Comparison of ENCODE assay signal across 8 cellular contexts in the genomic region with DNA sequence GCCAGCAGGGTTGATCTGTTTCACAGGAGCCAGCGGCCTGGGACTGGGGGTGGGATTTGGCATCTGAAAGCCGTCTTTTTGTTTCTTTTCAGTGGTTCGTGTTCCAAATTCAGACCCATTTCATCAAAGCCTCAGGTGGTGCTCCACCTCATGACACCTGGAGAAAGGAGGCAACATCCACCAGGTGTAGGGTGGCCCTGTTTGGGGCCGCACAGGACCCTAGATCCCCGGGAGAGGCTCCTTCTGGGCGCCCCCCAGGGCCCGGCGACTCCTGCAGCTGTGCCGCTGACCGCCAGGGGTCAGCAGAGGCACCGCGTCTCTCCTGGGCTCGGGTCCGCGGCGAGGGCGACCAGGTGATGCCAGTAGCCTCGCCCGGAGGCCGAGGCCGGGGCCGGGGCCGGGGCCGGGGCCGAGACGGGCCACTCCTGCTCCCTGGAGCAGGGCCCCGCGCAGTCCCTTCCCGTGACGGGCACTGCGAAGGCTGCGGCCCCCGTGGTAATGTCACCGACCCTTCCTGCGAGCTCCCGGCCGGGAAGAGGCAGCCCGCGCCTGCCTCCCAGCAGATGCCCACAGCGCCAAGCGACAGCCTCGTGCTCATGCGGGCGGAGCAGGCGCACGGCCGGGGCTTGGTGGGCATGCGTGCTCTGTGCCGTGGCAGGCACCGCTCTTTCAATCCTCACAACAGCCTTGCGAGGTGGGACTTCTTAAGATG.
A peak's percentile ranks its signal among the peaks of the same experiment; 100 is the strongest.
DNase-seq lines count a peak whose midpoint lies in the region; ATAC-seq and TF ChIP-seq lines count a peak whose summit lies in the region.

No MANE protein-coding gene starts in this region.

- H3K9me3 ChIP-seq in ES-I3 (ENCODE audit: control insufficient read depth, insufficient read depth, low read length) (no peaks in the 10 kb centered on the region), liver (ENCODE audit: control insufficient read depth in 4 of 4, low read length in 3 of 4) (no peaks in the 10 kb centered on the region)

- H3K4me1 ChIP-seq in ES-I3 (ENCODE audit: insufficient read depth, low read length) (peaks cover 2% of the 10 kb centered on the region; the same call in 1 of the 2 replicates), liver (ENCODE audit: control insufficient read depth in 4 of 4, insufficient read depth in 4 of 4, low read length in 3 of 4) (peaks cover 2 to 8% (median 5%) of the 10 kb centered on the region in 4 donors)

- DNase-seq in SK-MEL-5 (ENCODE audit: low read depth, low spot score) (peak; percentile 31), cerebellar cortex (ENCODE audit: low spot score) (peak; percentile 42), DMS153 treated with DMSO at 0.1 percent for 48 hours (lab: John Stamatoyannopoulos, UW; ENCODE audit: unreplicated experiment) (no peak), NK-92 (lab: John Stamatoyannopoulos, UW; ENCODE audit: unreplicated experiment) (no peak)
- peak; percentile 12 for DNase-seq in stimulated activated CD8-positive, alpha-beta memory T cell treated with anti-CD3 and anti-CD28 coated beads, Interleukin-4, amount 100 ng/mL, for 24 hours (ENCODE audit: low read depth)

- peak overlapping the region; percentile 65 to 77 (median 67) for H3K4me3 ChIP-seq in liver (ENCODE audit: low read depth in 1 of 3, low read length in 3 of 3)

- peak overlapping the region; percentile 74 to 90 for H3K27ac ChIP-seq in liver (ENCODE audit: low read depth in 1 of 2, low read length in 2 of 2)

- H3K9ac ChIP-seq in ES-I3 (ENCODE audit: low read depth, low read length) = peak overlapping the region; percentile 15; the same call in 1 of the 2 replicates
- H3K9ac ChIP-seq in liver (ENCODE audit: low read depth in 1 of 2, low read length in 2 of 2) = peak overlapping the region; percentile 72 to 94

- H3K36me3 ChIP-seq in ES-I3 (ENCODE audit: insufficient read depth, low read length) (no peaks in the 10 kb centered on the region), liver (ENCODE audit: control insufficient read depth in 4 of 4, insufficient read depth in 3 of 4, low read depth in 1 of 4, low read length in 3 of 4) (no peaks in the 10 kb centered on the region)

- 28% methylated on average over 51 of the region's 51 CpGs for WGBS in liver

- ATAC-seq in HG02623 (IDR thresholded peaks at IDR 0.05; ENCODE audit: unreplicated experiment) = peak; percentile 57

- peak; percentile 63 to 76 for TF ChIP-seq RAD21 in liver (IDR thresholded peaks at IDR 0.05)

- in situ Hi-C loops in SK-MEL-5 (cut with HindIII; ENCODE audit: low pct_unique_long_range_greater_than_20kb, low sequenced_read_pairs) = no loop called here

- H3K27me3 ChIP-seq in liver (ENCODE audit: control insufficient read depth in 4 of 4, insufficient read depth in 4 of 4, low read length in 3 of 4) = no peaks in the 10 kb centered on the region

- peak; percentile 83 for TF ChIP-seq CTCF in liver (IDR thresholded peaks at IDR 0.05; ENCODE audit: low read depth, low read length, missing input control)

TF ChIP-seq in liver, 16 proteins besides CTCF, POLR2A, EP300 and RAD21:
- no peak for TF ChIP-seq YY1 (IDR thresholded peaks at IDR 0.05)
- TF ChIP-seq, protein P1, sequence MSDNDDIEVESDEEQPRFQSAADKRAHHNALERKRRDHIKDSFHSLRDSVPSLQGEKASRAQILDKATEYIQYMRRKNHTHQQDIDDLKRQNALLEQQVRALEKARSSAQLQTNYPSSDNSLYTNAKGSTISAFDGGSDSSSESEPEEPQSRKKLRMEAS (IDR thresholded peaks at IDR 0.05) = no peak
- TF ChIP-seq FOXA2 (IDR thresholded peaks at IDR 0.05) = no peak
- TF ChIP-seq HNF4G (IDR thresholded peaks at IDR 0.05) = no peak
- no peak for TF ChIP-seq JUND (IDR thresholded peaks at IDR 0.05)
- TF ChIP-seq RXRA (IDR thresholded peaks at IDR 0.05) = no peak
- TF ChIP-seq, protein P2, sequence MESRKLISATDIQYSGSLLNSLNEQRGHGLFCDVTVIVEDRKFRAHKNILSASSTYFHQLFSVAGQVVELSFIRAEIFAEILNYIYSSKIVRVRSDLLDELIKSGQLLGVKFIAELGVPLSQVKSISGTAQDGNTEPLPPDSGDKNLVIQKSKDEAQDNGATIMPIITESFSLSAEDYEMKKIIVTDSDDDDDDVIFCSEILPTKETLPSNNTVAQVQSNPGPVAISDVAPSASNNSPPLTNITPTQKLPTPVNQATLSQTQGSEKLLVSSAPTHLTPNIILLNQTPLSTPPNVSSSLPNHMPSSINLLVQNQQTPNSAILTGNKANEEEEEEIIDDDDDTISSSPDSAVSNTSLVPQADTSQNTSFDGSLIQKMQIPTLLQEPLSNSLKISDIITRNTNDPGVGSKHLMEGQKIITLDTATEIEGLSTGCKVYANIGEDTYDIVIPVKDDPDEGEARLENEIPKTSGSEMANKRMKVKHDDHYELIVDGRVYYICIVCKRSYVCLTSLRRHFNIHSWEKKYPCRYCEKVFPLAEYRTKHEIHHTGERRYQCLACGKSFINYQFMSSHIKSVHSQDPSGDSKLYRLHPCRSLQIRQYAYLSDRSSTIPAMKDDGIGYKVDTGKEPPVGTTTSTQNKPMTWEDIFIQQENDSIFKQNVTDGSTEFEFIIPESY (IDR thresholded peaks at IDR 0.05) = no peak
- TF ChIP-seq HNF4A (conservative IDR thresholded peaks at IDR 0.05) = no peak
TF ChIP-seq in liver: peak in this region for 0.

Comparison
In these comparisons a context has a peak if more than half of its experiments do, and no peak if none do; other contexts are left out.
1. DNase-seq: peak in SK-MEL-5 (single experiment), cerebellar cortex (single experiment) and stimulated activated CD8-positive, alpha-beta memory T cell treated with anti-CD3 and anti-CD28 coated beads, Interleukin-4, amount 100 ng/mL, for 24 hours (single experiment); none in DMS153 treated with DMSO at 0.1 percent for 48 hours (single experiment) and NK-92 (single experiment).